29 cellular contexts compared by ENCODE assay signal in the genomic region with DNA sequence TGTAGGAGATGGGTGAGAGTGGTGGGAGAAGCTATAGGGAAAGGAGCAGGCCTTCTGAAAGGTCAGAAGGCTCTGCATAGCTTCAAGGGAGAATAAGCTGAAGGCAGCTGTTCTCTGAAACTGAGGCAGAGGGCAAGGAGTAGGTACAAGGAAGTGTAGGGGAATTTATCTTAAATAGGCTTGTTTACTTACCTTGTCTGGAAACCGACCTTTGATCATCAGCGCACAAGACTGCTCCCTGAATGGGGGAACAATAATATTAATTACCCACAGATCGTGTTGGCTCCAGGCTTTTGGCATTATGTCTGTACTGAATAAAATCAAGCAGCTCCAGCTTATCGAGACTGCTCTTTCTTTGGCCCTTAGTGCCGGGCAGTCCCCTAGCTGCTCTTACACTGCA.
"Had no signal": no experiment of that assay in that cellular context is flagged by ENCODE, and none has a peak within 500 bp of the region (broad histone marks: within the 10 kb centered on the region; RNA-seq: fewer than 3 reads in every experiment).

No MANE protein-coding gene starts in this region.

- H3K27ac ChIP-seq: brain microvascular endothelial cell, SJCRH30, SK-N-MC had no signal

- H3K9me3 Mint-ChIP-seq: activated CD4-positive, alpha-beta T cell treated with anti-CD3 and anti-CD28 coated beads, Interleukin-2, amount 10 ng/mL, durations not matched to agents 24 days and 14 days; activated CD8-positive, alpha-beta T cell treated with anti-CD3 and anti-CD28 coated beads for 36 hours; activated T-helper 17 cell treated with anti-CD3 and anti-CD28 coated beads, Interleukin-2, amount 50 U/mL, for 72 hours; T-helper 1 cell treated with Interleukin-12 subunit alpha and Interleukin-12 subunit beta and Interleukin-4 antibody, amounts not matched to agents 30 μg/mL and 1 μg/mL, for 36 hours had no signal

- H3K9me3 ChIP-seq: SJCRH30 had no signal

- DNase-seq: activated CD4-positive, alpha-beta T cell treated with anti-CD3 and anti-CD28 coated beads, Interleukin-2, amount 10 ng/mL, durations not matched to agents 24 days and 14 days; activated CD4-positive, alpha-beta T cell treated with anti-CD3 and anti-CD28 coated beads, Interleukin-2, amount 50 U/mL, for 4 hours; activated CD8-positive, alpha-beta T cell treated with anti-CD3 and anti-CD28 coated beads for 36 hours; activated effector memory CD4-positive, alpha-beta T cell treated with anti-CD3 and anti-CD28 coated beads, Interleukin-2, amount 50 U/mL, for 16 hours; activated naive CD4-positive, alpha-beta T cell; activated naive CD4-positive, alpha-beta T cell treated with anti-CD3 and anti-CD28 coated beads, Interleukin-2, amount 50 U/mL, for 16 hours; activated naive CD8-positive, alpha-beta T cell treated with anti-CD3 and anti-CD28 coated beads for 36 hours; activated T-cell treated with anti-CD3 and anti-CD28 coated beads, Interleukin-2, amount 50 U/mL, for 1 hour; activated T-cell treated with anti-CD3 and anti-CD28 coated beads, Interleukin-2, amount 50 U/mL, for 72 hours; amniotic stem cell; aorta; brain microvascular endothelial cell; central memory CD4-positive, alpha-beta T cell; NCI-H1092 treated with DMSO at 0.1 percent for 48 hours; NCI-H1417; NCI-H146; NCI-H187; NCI-H2029 treated with DMSO at 0.1 percent for 48 hours; NCI-H2107; NCI-H226; NCI-H446 treated with DMSO at 0.1 percent for 48 hours; NCI-H524 treated with DMSO at 0.1 percent for 48 hours; NK-92 treated with Interleukin-12 subunit alpha and Interleukin-12 subunit beta, amount 100 ng/mL, for 24 hours; SHP77; SJCRH30 had no signal

- H3K27ac Mint-ChIP-seq: activated CD4-positive, alpha-beta T cell treated with anti-CD3 and anti-CD28 coated beads, Interleukin-2, amount 10 ng/mL, durations not matched to agents 24 days and 14 days; activated CD8-positive, alpha-beta T cell treated with anti-CD3 and anti-CD28 coated beads for 36 hours; activated naive CD8-positive, alpha-beta T cell treated with anti-CD3 and anti-CD28 coated beads for 36 hours; activated T-cell treated with anti-CD3 and anti-CD28 coated beads, Interleukin-2, amount 50 U/mL, for 72 hours; activated T-helper 17 cell treated with anti-CD3 and anti-CD28 coated beads, Interleukin-2, amount 50 U/mL, for 72 hours; T-helper 1 cell treated with Interleukin-12 subunit alpha and Interleukin-12 subunit beta and Interleukin-4 antibody, amounts not matched to agents 30 μg/mL and 1 μg/mL, for 36 hours; T-helper 2 cell treated with Interferon-gamma antibody and Interleukin-4, amounts not matched to agents 5 μg/mL and 100 μg/mL, for 36 hours had no signal

- H3K36me3 Mint-ChIP-seq: activated naive CD8-positive, alpha-beta T cell treated with anti-CD3 and anti-CD28 coated beads for 36 hours had no signal

- ATAC-seq: activated CD8-positive, alpha-beta T cell treated with anti-CD3 and anti-CD28 coated beads for 36 hours; activated T-cell treated with anti-CD3 and anti-CD28 coated beads, Interleukin-2, amount 50 U/mL, for 72 hours; activated T-helper 17 cell treated with anti-CD3 and anti-CD28 coated beads, Interleukin-2, amount 50 U/mL, for 72 hours had no signal

- H3K27me3 ChIP-seq: brain microvascular endothelial cell, SJCRH30 had no signal

- H3K4me3 ChIP-seq: SJCRH30, SK-N-MC had no signal

- H3K4me1 ChIP-seq: SJCRH30 had no signal

- H3K4me3 Mint-ChIP-seq: activated CD4-positive, alpha-beta T cell treated with anti-CD3 and anti-CD28 coated beads, Interleukin-2, amount 10 ng/mL, durations not matched to agents 24 days and 14 days; activated CD8-positive, alpha-beta T cell treated with anti-CD3 and anti-CD28 coated beads for 36 hours; activated naive CD8-positive, alpha-beta T cell treated with anti-CD3 and anti-CD28 coated beads for 36 hours; activated T-cell treated with anti-CD3 and anti-CD28 coated beads, Interleukin-2, amount 50 U/mL, for 72 hours; activated T-helper 17 cell treated with anti-CD3 and anti-CD28 coated beads, Interleukin-2, amount 50 U/mL, for 72 hours; T-helper 1 cell treated with Interleukin-12 subunit alpha and Interleukin-12 subunit beta and Interleukin-4 antibody, amounts not matched to agents 30 μg/mL and 1 μg/mL, for 36 hours; T-helper 2 cell treated with Interferon-gamma antibody and Interleukin-4, amounts not matched to agents 5 μg/mL and 100 μg/mL, for 36 hours had no signal

- H3K27me3 Mint-ChIP-seq: activated CD4-positive, alpha-beta T cell treated with anti-CD3 and anti-CD28 coated beads, Interleukin-2, amount 10 ng/mL, durations not matched to agents 24 days and 14 days; activated CD8-positive, alpha-beta T cell treated with anti-CD3 and anti-CD28 coated beads for 36 hours; activated naive CD8-positive, alpha-beta T cell treated with anti-CD3 and anti-CD28 coated beads for 36 hours; activated T-helper 17 cell treated with anti-CD3 and anti-CD28 coated beads, Interleukin-2, amount 50 U/mL, for 72 hours had no signal

- H3K36me3 ChIP-seq: brain microvascular endothelial cell, SJCRH30 had no signal

- H3K4me1 Mint-ChIP-seq: activated CD4-positive, alpha-beta T cell treated with anti-CD3 and anti-CD28 coated beads, Interleukin-2, amount 10 ng/mL, durations not matched to agents 24 days and 14 days; activated naive CD8-positive, alpha-beta T cell treated with anti-CD3 and anti-CD28 coated beads for 36 hours; activated T-helper 17 cell treated with anti-CD3 and anti-CD28 coated beads, Interleukin-2, amount 50 U/mL, for 72 hours had no signal
